ENCODE assay signal across 8 cellular contexts in genomic region chr4:139606600-139607301, GRCh38. TPM values are rescaled to one million over a fixed set of nuclear protein-coding genes. Genes with fewer than 3 reads are reported as not detected.
A peak's percentile ranks its signal among the peaks of the same experiment; 100 is the strongest.
DNase-seq lines count a peak whose midpoint lies in the region; ATAC-seq, FAIRE-seq and TF ChIP-seq lines count a peak whose summit lies in the region.

No MANE protein-coding gene starts in this region.

- H3K9me3 ChIP-seq in A549 (no peaks in the 10 kb centered on the region), kidney (ENCODE audit: control insufficient read depth in 1 of 2, low read length in 2 of 2) (no peaks in the 10 kb centered on the region), BE2C (no peaks in the 10 kb centered on the region)

- no peak for FAIRE-seq in A549 (lab: Jason Lieb, UNC)
- FAIRE-seq in kidney (lab: Jason Lieb, UNC), result no peak

- H3K4me3 ChIP-seq in A549 (peak overlapping the region; percentile 42), kidney (ENCODE audit: low read length in 2 of 2) (peak overlapping the region; percentile 20 to 41), BE2C (ENCODE audit: low read depth, low read length) (no peak overlapping the region)

- no peaks in the 10 kb centered on the region for H3K36me3 Mint-ChIP-seq in HFFc6 (ENCODE audit: low read depth)
- peaks cover 3% of the 10 kb centered on the region for H3K36me3 Mint-ChIP-seq in activated naive CD8-positive, alpha-beta T cell

- no peaks in the 10 kb centered on the region for H3K36me3 ChIP-seq in kidney (ENCODE audit: control insufficient read depth in 1 of 2, insufficient read depth in 2 of 2, low read length in 2 of 2)
- H3K36me3 ChIP-seq in BE2C, result no peaks in the 10 kb centered on the region

- H3K9ac ChIP-seq in kidney (ENCODE audit: low read length in 2 of 2), result no peak overlapping the region

- peaks cover 44% of the 10 kb centered on the region for H3K4me1 Mint-ChIP-seq in HFFc6 (ENCODE audit: low read depth)
- peaks cover 15% of the 10 kb centered on the region for H3K4me1 Mint-ChIP-seq in activated naive CD8-positive, alpha-beta T cell (ENCODE audit: low read depth)

- TF ChIP-seq POLR2A in A549 (IDR thresholded peaks at IDR 0.05; ENCODE audit: low read length), result peak; percentile 35

- CTCF ChIA-PET in A549 (lab: Yijun Ruan, JAX), result interaction anchor here (1.1 to 9.5 kb wide), 7 partner anchors 9 to 153 kb away, joined by 3 to 260 read pairs (median 11); no protein-coding TSS in a partner anchor

- intact Hi-C loops in kidney (cut with DNase I), result loop anchor here (10.0 kb wide), 1 partner anchor 48 kb away; no protein-coding TSS in a partner anchor

- ATAC-seq in A549 (peak; percentile 84 to 88), GM19395 (IDR thresholded peaks at IDR 0.05; ENCODE audit: unreplicated experiment) (no peak)

- H3K27ac Mint-ChIP-seq in HFFc6, result peak overlapping the region; percentile 80
- H3K27ac Mint-ChIP-seq in activated naive CD8-positive, alpha-beta T cell, result peak overlapping the region; percentile 84

- POLR2A ChIA-PET in A549 (lab: Yijun Ruan, JAX), result interaction anchor here (0.6 to 1.6 kb wide), 3 partner anchors 23 to 50 kb away, joined by 3 to 6 read pairs (median 6); partner anchors contain the start of gene SETD7

- no peaks in the 10 kb centered on the region for H3K9me3 Mint-ChIP-seq in HFFc6
- H3K9me3 Mint-ChIP-seq in activated naive CD8-positive, alpha-beta T cell (ENCODE audit: low read depth), result peaks cover 4% of the 10 kb centered on the region

- TF ChIP-seq RAD21 in A549 (conservative IDR thresholded peaks at IDR 0.05 in 1 of 2, IDR thresholded peaks at IDR 0.05 in 1 of 2), result no peak

- no peak for TF ChIP-seq EP300 in A549 (IDR thresholded peaks at IDR 0.05)

- H3K27me3 ChIP-seq in BE2C, result no peaks in the 10 kb centered on the region

- 5% methylated on average over 16 of the region's 16 CpGs for WGBS in A549 (ENCODE audit: missing lambda C conversion rate)

- TF ChIP-seq CTCF in A549 (IDR thresholded peaks at IDR 0.05) (no peak), HFFc6 (IDR thresholded peaks at IDR 0.05) (peak; percentile 60), kidney (IDR thresholded peaks at IDR 0.05; ENCODE audit: borderline replicate concordance, extremely low read depth, insufficient read depth) (no peak), BE2C (IDR thresholded peaks at IDR 0.05; ENCODE audit: low read depth, low read length) (no peak)

- no peaks in the 10 kb centered on the region; the same call in none of the 2 replicates for H3K27me3 Mint-ChIP-seq in HFFc6 (ENCODE audit: insufficient read depth)
- peaks cover 5% of the 10 kb centered on the region for H3K27me3 Mint-ChIP-seq in activated naive CD8-positive, alpha-beta T cell

- H3K4me3 Mint-ChIP-seq in HFFc6, result peak overlapping the region; percentile 49
- H3K4me3 Mint-ChIP-seq in activated naive CD8-positive, alpha-beta T cell, result peak overlapping the region; percentile 89

- peak; percentile 58 to 86 for DNase-seq in A549 (ENCODE audit: low read depth in 1 of 2, low spot score in 1 of 2)
- peak; percentile 74 for DNase-seq in HFFc6
- no peak for DNase-seq in kidney
- no peak for DNase-seq in GOT3 (lab: John Stamatoyannopoulos, UW)
- DNase-seq in NAMALWA (ENCODE audit: low spot score), result no peak
- DNase-seq in BE2C, result no peak

- H3K4me2 ChIP-seq in A549, result peak overlapping the region; percentile 77

- peak overlapping the region; percentile 94 for H3K27ac ChIP-seq in A549
- no peak overlapping the region for H3K27ac ChIP-seq in kidney (ENCODE audit: low read depth in 2 of 2, low read length in 2 of 2)

- H3K4me1 ChIP-seq in A549, result peaks cover 63% of the 10 kb centered on the region
- H3K4me1 ChIP-seq in kidney (ENCODE audit: control insufficient read depth in 1 of 2, insufficient read depth in 1 of 2, low read depth in 1 of 2, low read length in 2 of 2), result no peaks in the 10 kb centered on the region
- H3K4me1 ChIP-seq in BE2C, result no peaks in the 10 kb centered on the region

TF ChIP-seq in A549, 52 proteins besides CTCF, POLR2A, EP300 and RAD21 (continues in another document):
- TF ChIP-seq CEBPB (IDR thresholded peaks at IDR 0.05) (no peak), FOSB (CRISPR knock-in tag; IDR thresholded peaks at IDR 0.05) (no peak), BCL3 (IDR thresholded peaks at IDR 0.05) (no peak; the same call in 2 of the 3 replicates), CHD4 (IDR thresholded peaks at IDR 0.05; ENCODE audit: borderline replicate concordance) (no peak), NFE2L2 (conservative IDR thresholded peaks at IDR 0.05; ENCODE audit: low read length) (peak; percentile 81), MYC (IDR thresholded peaks at IDR 0.05; ENCODE audit: borderline replicate concordance, low read length) (peak; percentile 41), TFCP2L1 (CRISPR knock-in tag; IDR thresholded peaks at IDR 0.05) (no peak), KDM5A (IDR thresholded peaks at IDR 0.05) (no peak), HOXB5 (CRISPR knock-in tag; IDR thresholded peaks at IDR 0.05) (no peak), JUN (IDR thresholded peaks at IDR 0.05) (peak in 1 of 2 experiments; percentile 47; a peak in 1 of 5 replicates), MAX (IDR thresholded peaks at IDR 0.05) (peak; percentile 93), MAFK (IDR thresholded peaks at IDR 0.05; ENCODE audit: partially characterized antibody) (peak; percentile 99), ELK1 (IDR thresholded peaks at IDR 0.05; ENCODE audit: low read depth, low read length) (no peak), USF2 (IDR thresholded peaks at IDR 0.05) (peak; percentile 68), FOSL2 (IDR thresholded peaks at IDR 0.05) (no peak), FOSL2 (CRISPR knock-in tag; IDR thresholded peaks at IDR 0.05) (peak; percentile 34; the same call in 1 of the 2 replicates), E2F6 (IDR thresholded peaks at IDR 0.05; ENCODE audit: borderline replicate concordance, low read depth) (peak; percentile 77; the same call in 1 of the 2 replicates), HDAC2 (IDR thresholded peaks at IDR 0.05) (no peak), RCOR1 (IDR thresholded peaks at IDR 0.05; ENCODE audit: low read depth, low read length) (no peak), RFX5 (IDR thresholded peaks at IDR 0.05) (no peak)

RNA-seq across cellular contexts. Expression of gene SETD7, which starts 50.7 kb away (rescaled TPM):
- polyA plus RNA-seq in A549 (2011; rRNA removed) (30.6 and 41.3 TPM in 2 replicates), A549 (2017; fragmentation: RNase III; extraction: RNeasy Plus Mini Kit Qiagen cat#74134 plus additional on column Dnase treatment) (39.1 to 43.4 TPM (median 39.3 TPM) in 3 replicates), kidney (ENCODE audit: insufficient read depth, low read depth, low replicate concordance) (6.5 TPM)
- polyA plus RNA-seq in A549 (2012; cell fraction: cytosol; rRNA removed), result 9.1 and 12.1 TPM in 2 replicates
- polyA plus RNA-seq in A549 (2012; cell fraction: nucleus; rRNA removed), result 5.3 and 12.2 TPM in 2 replicates
- 41.5 and 42.8 TPM in 2 replicates for polyA minus RNA-seq in A549 (2011; rRNA and poly(A)+ RNA removed)
- total RNA-seq in HFFc6 (2021; fragmentation: NEBNext Ultra II Directional; extraction: Animal tissue kit (Norgen Biotek cat#: 25700)), result 10 to 100 TPM; 61.5 to 86.6 (median 67.9) TPM
- 29.1 TPM for total RNA-seq in kidney
- 23.2 TPM for polyA plus RNA-seq in BE2C (2012; ENCODE audit: insufficient read depth, insufficient read length, low read depth)

RNA-seq across cellular contexts. Expression of gene MGST2, which starts 58.9 kb away (rescaled TPM):
- polyA plus RNA-seq in A549 (2011; rRNA removed), result 61.1 and 62.1 TPM in 2 replicates
- 22.9 and 26.6 TPM in 2 replicates for polyA plus RNA-seq in A549 (2012; cell fraction: cytosol; rRNA removed)
- polyA plus RNA-seq in A549 (2012; cell fraction: nucleus; rRNA removed), result 12.1 and 21.3 TPM in 2 replicates
- 44.0 to 45.7 TPM (median 45.0 TPM) in 3 replicates for polyA plus RNA-seq in A549 (2017; fragmentation: RNase III; extraction: RNeasy Plus Mini Kit Qiagen cat#74134 plus additional on column Dnase treatment)
- polyA minus RNA-seq in A549 (2011; rRNA and poly(A)+ RNA removed), result 9.5 and 14.6 TPM in 2 replicates
- total RNA-seq in HFFc6 (2021; fragmentation: NEBNext Ultra II Directional; extraction: Animal tissue kit (Norgen Biotek cat#: 25700)), result 10 to 100 TPM in 1 of 6 experiments, 1 to 10 TPM in 5; 5.0 to 11.4 (median 5.7) TPM
- total RNA-seq in kidney, result 62.8 TPM
- 168 TPM for polyA plus RNA-seq in kidney (ENCODE audit: insufficient read depth, low read depth, low replicate concordance)
- polyA plus RNA-seq in BE2C (2012; ENCODE audit: insufficient read depth, insufficient read length, low read depth), result 10.0 TPM

Comparison
In these comparisons a context has a peak if more than half of its experiments do, and no peak if none do; other contexts are left out.
1. DNase-seq: peak in A549 (2 of 2) and HFFc6 (single experiment); none in kidney (single experiment), GOT3 (single experiment), NAMALWA (single experiment) and BE2C (single experiment).
2. H3K27ac ChIP-seq: peak in A549 (2 of 2); none in kidney (0 of 2).